Comparison of ENCODE assay signal across 8 cellular contexts in the genomic region with DNA sequence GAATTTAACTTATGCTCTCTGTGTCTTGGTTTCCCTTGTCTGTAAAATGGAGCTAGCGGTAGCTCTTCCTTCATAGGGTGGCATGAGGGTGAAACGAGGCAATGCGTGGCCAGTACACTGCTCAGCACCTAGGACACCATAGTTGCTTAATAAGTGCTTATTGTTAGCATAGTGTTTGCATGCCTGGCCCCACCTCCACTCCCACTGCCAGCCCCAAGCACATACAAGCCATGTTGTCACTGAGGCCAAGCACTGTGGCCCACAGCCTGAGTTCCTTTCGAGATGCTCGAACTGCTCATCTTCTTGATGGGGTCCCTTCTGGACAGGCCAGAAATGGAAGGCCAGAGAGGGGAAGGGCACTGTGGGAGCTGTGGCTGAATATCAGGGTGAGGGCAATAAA. TPM values are rescaled to one million over a fixed set of nuclear protein-coding genes. Genes with fewer than 3 reads are reported as not detected.
DNase-seq lines count a peak whose midpoint lies in the region; TF ChIP-seq lines count a peak whose summit lies in the region.

No MANE protein-coding gene starts in this region.

- DNase-seq in ascending aorta (ENCODE audit: low spot score in 2 of 2) (peak in 1 of 2 donors; percentile 64), mesenchymal stem cell (no peak), ecto neural progenitor cell (ENCODE audit: low spot score) (no peak), NCI-H446 treated with DMSO at 0.1 percent for 48 hours (lab: John Stamatoyannopoulos, UW) (no peak), EL (no peak), hippocampal formation (lab: John Stamatoyannopoulos, UW) (no peak)

- H3K9ac ChIP-seq in mesenchymal stem cell (ENCODE audit: low read length) = peak overlapping the region; percentile 90

- CTCF ChIA-PET in HEK293 (lab: Yijun Ruan, JAX) = interaction anchor here (0.9 to 1.2 kb wide), 3 partner anchors 14 to 577 kb away, joined by 3 read pairs; partner anchors contain the start of gene ALKBH2

- H2BK120ac ChIP-seq in mesenchymal stem cell (ENCODE audit: low read depth, low read length) = no peak overlapping the region

- H3K27me3 ChIP-seq in ACC112 (ENCODE audit: insufficient read depth, low read length) (peaks cover 10% of the 10 kb centered on the region; the same call in 1 of the 2 replicates), ascending aorta (no peaks in the 10 kb centered on the region), mesenchymal stem cell (ENCODE audit: control insufficient read depth in 1 of 2, insufficient read depth in 1 of 2, low read length in 2 of 2) (peaks cover 0 to 3% of the 10 kb centered on the region in 2 experiments)

- H2AK5ac ChIP-seq in mesenchymal stem cell (ENCODE audit: low read length, severe bottlenecking) = no peak overlapping the region

- no peak overlapping the region for H3K27ac ChIP-seq in ACC112 (ENCODE audit: low read depth, low read length)
- H3K27ac ChIP-seq in HEK293 (ENCODE audit: extremely low read depth, low read depth, low read length) = peak overlapping the region; percentile 60; the same call in 1 of the 2 replicates
- peak overlapping the region; percentile 71 to 76 for H3K27ac ChIP-seq in ascending aorta
- no peak overlapping the region for H3K27ac ChIP-seq in mesenchymal stem cell (ENCODE audit: low read length, poor library complexity, severe bottlenecking)

- peak overlapping the region; percentile 77 for H3K4me3 ChIP-seq in ACC112 (ENCODE audit: low read depth, low read length)
- peak overlapping the region; percentile 84 for H3K4me3 ChIP-seq in HEK293 (ENCODE audit: low read depth, low read length)
- peak overlapping the region; percentile 80 to 97 for H3K4me3 ChIP-seq in ascending aorta
- peak overlapping the region; percentile 76 to 91 for H3K4me3 ChIP-seq in mesenchymal stem cell (ENCODE audit: insufficient read depth in 1 of 2, low read depth in 1 of 2, low read length in 2 of 2)

- no peak overlapping the region for H3K18ac ChIP-seq in mesenchymal stem cell (ENCODE audit: low read depth in 1 of 2, low read length in 2 of 2)

- H3K14ac ChIP-seq in mesenchymal stem cell (ENCODE audit: low read length in 2 of 2) = no peak overlapping the region

- H3K79me1 ChIP-seq in mesenchymal stem cell (replicated peaks; ENCODE audit: low read length, poor library complexity, severe bottlenecking) = peaks cover 32% of the 10 kb centered on the region

- H3K9me3 ChIP-seq in HEK293 (ENCODE audit: control insufficient read depth, insufficient read depth, low read depth, low read length) = no peaks in the 10 kb centered on the region
- H3K9me3 ChIP-seq in ascending aorta = no peaks in the 10 kb centered on the region
- H3K9me3 ChIP-seq in mesenchymal stem cell (ENCODE audit: control insufficient read depth, low read length) = no peaks in the 10 kb centered on the region

- no peak for TF ChIP-seq CTCF in HEK293 (tag by site-specific recombination; IDR thresholded peaks at IDR 0.05)
- no peak for TF ChIP-seq CTCF in ascending aorta (IDR thresholded peaks at IDR 0.05)

- peak overlapping the region in 1 of 2 experiments; percentile 37 for H3K4ac ChIP-seq in mesenchymal stem cell (ENCODE audit: low read depth in 1 of 2, low read length in 2 of 2)

- no peak overlapping the region for H2BK5ac ChIP-seq in mesenchymal stem cell (ENCODE audit: low read depth, low read length, poor library complexity, severe bottlenecking)

- H2BK12ac ChIP-seq in mesenchymal stem cell (ENCODE audit: low read length in 2 of 2) = no peak overlapping the region

- no peaks in the 10 kb centered on the region for H3K79me2 ChIP-seq in ACC112 (ENCODE audit: control insufficient read depth, insufficient read depth, low read length, unreplicated experiment)

- intact Hi-C loops in ascending aorta (cut with DNase I) = loop anchor here (1.0 to 10.0 kb wide), 8 partner anchors 46 to 1059 kb away; partner anchors contain the start of genes ALKBH2, ISCU, MMAB and MVK

- H3K23ac ChIP-seq in mesenchymal stem cell (ENCODE audit: low read length in 2 of 2) = no peak overlapping the region

- WGBS in mesenchymal stem cell = 71% methylated on average over 5 of the region's 5 CpGs

- H3K4me2 ChIP-seq in mesenchymal stem cell (ENCODE audit: low read length, poor library complexity, severe bottlenecking) = peak overlapping the region; percentile 94

- H4K8ac ChIP-seq in mesenchymal stem cell (ENCODE audit: low read length) = no peak overlapping the region

- POLR2A ChIA-PET in HEK293 (lab: Yijun Ruan, JAX) = interaction anchor here (2.0 kb wide), 1 partner anchor 46 kb away, joined by 6 read pairs; the partner anchor contains the start of gene ISCU

- peaks cover 19% of the 10 kb centered on the region; the same call in 1 of the 2 replicates for H3K36me3 ChIP-seq in ACC112 (ENCODE audit: insufficient read depth, low read length)
- H3K36me3 ChIP-seq in HEK293 (ENCODE audit: control insufficient read depth in 2 of 2, insufficient read depth in 1 of 2, low read length in 2 of 2) = peaks cover 5 to 43% of the 10 kb centered on the region in 2 experiments; a peak in 2 of 3 replicates
- peaks cover 23 to 29% of the 10 kb centered on the region in 2 donors for H3K36me3 ChIP-seq in ascending aorta
- H3K36me3 ChIP-seq in mesenchymal stem cell (ENCODE audit: control insufficient read depth in 1 of 2, insufficient read depth in 2 of 2, low read depth in 1 of 2, low read length in 2 of 2) = peaks cover 37 to 39% of the 10 kb centered on the region in 2 experiments

- H3K4me1 ChIP-seq in ACC112 (ENCODE audit: control insufficient read depth, insufficient read depth, low read length, unreplicated experiment) = peaks cover 6% of the 10 kb centered on the region
- no peaks in the 10 kb centered on the region for H3K4me1 ChIP-seq in HEK293 (ENCODE audit: control insufficient read depth, insufficient read depth, low read length)
- peaks cover 6 to 10% of the 10 kb centered on the region in 2 donors for H3K4me1 ChIP-seq in ascending aorta
- peaks cover 16% of the 10 kb centered on the region for H3K4me1 ChIP-seq in mesenchymal stem cell (ENCODE audit: control insufficient read depth, insufficient read depth, low read depth, low read length)

- no peak overlapping the region for H2AFZ ChIP-seq in ACC112 (ENCODE audit: low read length, unreplicated experiment)
- H2AFZ ChIP-seq in mesenchymal stem cell (ENCODE audit: low read depth, low read length) = peak overlapping the region; percentile 68

- no peak overlapping the region for H4K91ac ChIP-seq in mesenchymal stem cell (ENCODE audit: low read length)

- no peak overlapping the region for H2BK15ac ChIP-seq in mesenchymal stem cell (ENCODE audit: low read depth, poor library complexity, severe bottlenecking)

TF ChIP-seq in HEK293, 187 proteins besides CTCF, POLR2A, EP300 and RAD21 (continues in another document):
- no peak for TF ChIP-seq ZNF37A (tag by site-specific recombination; IDR thresholded peaks at IDR 0.05)
- TF ChIP-seq, protein P1, sequence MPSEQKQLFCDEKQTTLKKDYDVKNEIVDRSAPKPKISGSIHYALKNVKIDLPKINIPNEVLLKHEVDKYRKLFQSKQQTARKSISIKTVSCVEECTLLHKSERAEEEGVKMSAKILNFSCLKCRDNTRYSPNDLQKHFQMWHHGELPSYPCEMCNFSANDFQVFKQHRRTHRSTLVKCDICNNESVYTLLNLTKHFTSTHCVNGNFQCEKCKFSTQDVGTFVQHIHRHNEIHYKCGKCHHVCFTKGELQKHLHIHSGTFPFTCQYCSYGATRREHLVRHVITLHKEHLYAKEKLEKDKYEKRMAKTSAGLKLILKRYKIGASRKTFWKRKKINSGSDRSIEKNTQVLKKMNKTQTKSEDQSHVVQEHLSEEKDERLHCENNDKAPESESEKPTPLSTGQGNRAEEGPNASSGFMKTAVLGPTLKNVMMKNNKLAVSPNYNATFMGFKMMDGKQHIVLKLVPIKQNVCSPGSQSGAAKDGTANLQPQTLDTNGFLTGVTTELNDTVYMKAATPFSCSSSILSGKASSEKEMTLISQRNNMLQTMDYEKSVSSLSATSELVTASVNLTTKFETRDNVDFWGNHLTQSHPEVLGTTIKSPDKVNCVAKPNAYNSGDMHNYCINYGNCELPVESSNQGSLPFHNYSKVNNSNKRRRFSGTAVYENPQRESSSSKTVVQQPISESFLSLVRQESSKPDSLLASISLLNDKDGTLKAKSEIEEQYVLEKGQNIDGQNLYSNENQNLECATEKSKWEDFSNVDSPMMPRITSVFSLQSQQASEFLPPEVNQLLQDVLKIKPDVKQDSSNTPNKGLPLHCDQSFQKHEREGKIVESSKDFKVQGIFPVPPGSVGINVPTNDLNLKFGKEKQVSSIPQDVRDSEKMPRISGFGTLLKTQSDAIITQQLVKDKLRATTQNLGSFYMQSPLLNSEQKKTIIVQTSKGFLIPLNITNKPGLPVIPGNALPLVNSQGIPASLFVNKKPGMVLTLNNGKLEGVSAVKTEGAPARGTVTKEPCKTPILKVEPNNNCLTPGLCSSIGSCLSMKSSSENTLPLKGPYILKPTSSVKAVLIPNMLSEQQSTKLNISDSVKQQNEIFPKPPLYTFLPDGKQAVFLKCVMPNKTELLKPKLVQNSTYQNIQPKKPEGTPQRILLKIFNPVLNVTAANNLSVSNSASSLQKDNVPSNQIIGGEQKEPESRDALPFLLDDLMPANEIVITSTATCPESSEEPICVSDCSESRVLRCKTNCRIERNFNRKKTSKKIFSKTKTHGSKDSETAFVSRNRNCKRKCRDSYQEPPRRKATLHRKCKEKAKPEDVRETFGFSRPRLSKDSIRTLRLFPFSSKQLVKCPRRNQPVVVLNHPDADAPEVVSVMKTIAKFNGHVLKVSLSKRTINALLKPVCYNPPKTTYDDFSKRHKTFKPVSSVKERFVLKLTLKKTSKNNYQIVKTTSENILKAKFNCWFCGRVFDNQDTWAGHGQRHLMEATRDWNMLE (tag by site-specific recombination; conservative IDR thresholded peaks at IDR 0.05; ENCODE audit: low read depth) = no peak

RNA-seq across cellular contexts. Expression of gene FICD, which starts 0.8 kb away (rescaled TPM):
- 30.8 TPM for total RNA-seq in ascending aorta
- polyA plus RNA-seq in mesenchymal stem cell (2013, experiment 1 of 2) = 6.0 TPM
- polyA plus RNA-seq in mesenchymal stem cell (2013, experiment 2 of 2) = 6.1 TPM

RNA-seq across cellular contexts. Expression of gene SART3, which starts 45.1 kb away (rescaled TPM):
- 22.9 TPM for total RNA-seq in ascending aorta
- 15.8 TPM for polyA plus RNA-seq in mesenchymal stem cell (2013, experiment 1 of 2)
- polyA plus RNA-seq in mesenchymal stem cell (2013, experiment 2 of 2) = 15.4 TPM

RNA-seq across cellular contexts. Expression of gene ISCU, which starts 46.5 kb away (rescaled TPM):
- total RNA-seq in ascending aorta = 136 TPM
- polyA plus RNA-seq in mesenchymal stem cell (2013, experiment 1 of 2) = 128 TPM
- polyA plus RNA-seq in mesenchymal stem cell (2013, experiment 2 of 2) = 129 TPM

Comparison
In these comparisons a context has a peak if more than half of its experiments do, and no peak if none do; other contexts are left out.
1. H3K27ac ChIP-seq: peak in HEK293 (single experiment) and ascending aorta (2 of 2); none in ACC112 (single experiment) and mesenchymal stem cell (single experiment).
2. Peak in every context shown above with its lines, with median percentiles within 50 percentile points of each other: H3K4me3 ChIP-seq.